7 cellular contexts compared by ENCODE assay signal in the genomic region with DNA sequence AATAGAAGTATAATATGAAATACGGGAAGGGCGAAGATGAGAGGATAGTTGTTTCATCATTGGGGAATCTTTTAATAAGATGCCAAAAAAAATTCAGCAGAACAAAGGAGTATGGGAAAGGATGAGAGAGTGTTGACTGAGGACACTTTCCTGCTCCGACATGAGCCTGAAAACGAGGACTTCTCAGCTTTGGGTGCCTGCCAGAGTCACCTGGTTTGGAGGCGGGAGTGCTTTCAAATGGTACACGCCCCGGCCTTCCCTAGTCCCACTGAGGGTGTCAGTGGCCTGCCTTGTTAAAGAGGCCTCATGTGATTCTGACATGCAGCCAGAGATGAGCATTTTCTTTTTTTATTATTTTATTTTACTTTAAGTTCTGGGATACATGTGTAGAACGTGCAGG.
"Had no signal": no experiment of that assay in that cellular context is flagged by ENCODE, and none has a peak within 500 bp of the region (broad histone marks: within the 10 kb centered on the region; RNA-seq: fewer than 3 reads in every experiment).

No MANE protein-coding gene starts in this region.

- H3K27me3 ChIP-seq: tibial artery had no signal

- DNase-seq: activated T-cell treated with anti-CD3 and anti-CD28 coated beads, Interleukin-2, amount 50 U/mL, for 1 hour; amniotic stem cell; brain microvascular endothelial cell; glutamatergic neuron; tibial artery had no signal

- H3K27ac ChIP-seq: brain microvascular endothelial cell had no signal

- H3K36me3 ChIP-seq: brain microvascular endothelial cell, tibial artery had no signal

- H3K4me3 ChIP-seq: dorsolateral prefrontal cortex, smooth muscle cell, tibial artery had no signal

- H3K4me2 ChIP-seq: smooth muscle cell had no signal

- H3K9me3 ChIP-seq: tibial artery had no signal
